1 cellular context compared by ENCODE assay signal in genomic region chr3:169966951-169967915, GRCh38.
TF ChIP-seq lines count a peak whose summit lies in the region.

No MANE protein-coding gene starts in this region.

TF ChIP-seq in HepG2, 621 proteins besides CTCF, POLR2A, EP300 and RAD21 (continued from another document):
- no peak for TF ChIP-seq ARID5B (CRISPR knock-in tag; IDR thresholded peaks at IDR 0.05)
- peak; percentile 92; the same call in 1 of the 2 replicates for TF ChIP-seq ZFP82 (CRISPR knock-in tag; IDR thresholded peaks at IDR 0.05; ENCODE audit: borderline replicate concordance)
- TF ChIP-seq ZNF484 (CRISPR knock-in tag; IDR thresholded peaks at IDR 0.05; ENCODE audit: borderline replicate concordance, low read depth): no peak
- TF ChIP-seq POLR2AphosphoS5 (IDR thresholded peaks at IDR 0.05; ENCODE audit: low read depth, low read length): no peak
- no peak for TF ChIP-seq MXD3 (CRISPR knock-in tag; IDR thresholded peaks at IDR 0.05)
- TF ChIP-seq TAF1 (CRISPR knock-in tag; IDR thresholded peaks at IDR 0.05): peak; percentile 28; the same call in 1 of the 2 replicates
- no peak for TF ChIP-seq DMTF1 (CRISPR knock-in tag; IDR thresholded peaks at IDR 0.05)
- TF ChIP-seq ZNF740 (CRISPR knock-in tag; IDR thresholded peaks at IDR 0.05): peak; percentile 80
- TF ChIP-seq FOXO1 (CRISPR knock-in tag; IDR thresholded peaks at IDR 0.05): no peak
- no peak for TF ChIP-seq ZBTB14 (CRISPR knock-in tag; IDR thresholded peaks at IDR 0.05)
- TF ChIP-seq PPARG (CRISPR knock-in tag; conservative IDR thresholded peaks at IDR 0.05): no peak
- 0 out of 2 replicates have a peak, but pooled peaks have one; percentile 12 for TF ChIP-seq ZNF616 (CRISPR knock-in tag; IDR thresholded peaks at IDR 0.05; ENCODE audit: low read depth)
- TF ChIP-seq RCOR2 (CRISPR knock-in tag; IDR thresholded peaks at IDR 0.05): no peak
- TF ChIP-seq ARNTL (CRISPR knock-in tag; IDR thresholded peaks at IDR 0.05): no peak; the same call in 1 of the 2 replicates
- no peak for TF ChIP-seq NFIC (IDR thresholded peaks at IDR 0.05; ENCODE audit: low read length)
- no peak for TF ChIP-seq RORA (CRISPR knock-in tag; IDR thresholded peaks at IDR 0.05)
- TF ChIP-seq GRHL1 (CRISPR knock-in tag; conservative IDR thresholded peaks at IDR 0.05): no peak
- no peak for TF ChIP-seq FOXA3 (CRISPR knock-in tag; IDR thresholded peaks at IDR 0.05)
- no peak for TF ChIP-seq RNF219 (CRISPR knock-in tag; IDR thresholded peaks at IDR 0.05)
- no peak for TF ChIP-seq EED (CRISPR knock-in tag; IDR thresholded peaks at IDR 0.05)
- no peak for TF ChIP-seq HDAC2 (CRISPR knock-in tag; IDR thresholded peaks at IDR 0.05)
- TF ChIP-seq ZNF7 (CRISPR knock-in tag; IDR thresholded peaks at IDR 0.05): no peak
- no peak for TF ChIP-seq ZBTB49 (CRISPR knock-in tag; IDR thresholded peaks at IDR 0.05; ENCODE audit: borderline replicate concordance)
